Comparison of ENCODE assay signal across 1 cellular context in genomic region chr11:112401036-112401769, GRCh38.
TF ChIP-seq lines count a peak whose summit lies in the region.

No MANE protein-coding gene starts in this region.

TF ChIP-seq in GM23338, 12 proteins besides CTCF, POLR2A, EP300 and RAD21 (continued from another document):
- TF ChIP-seq EZH2 (IDR thresholded peaks at IDR 0.05; ENCODE audit: low read depth, unreplicated experiment): no peak
- no peak for TF ChIP-seq EZH2phosphoT487 (IDR thresholded peaks at IDR 0.05; ENCODE audit: unreplicated experiment)
- TF ChIP-seq ZNF331 (CRISPR knock-in tag; IDR thresholded peaks at IDR 0.05; ENCODE audit: low read depth): no peak
- no peak for TF ChIP-seq NANOG (IDR thresholded peaks at IDR 0.05; ENCODE audit: borderline replicate concordance)
- TF ChIP-seq JUNB (IDR thresholded peaks at IDR 0.05; ENCODE audit: unreplicated experiment): no peak
- no peak for TF ChIP-seq REST (IDR thresholded peaks at IDR 0.05; ENCODE audit: unreplicated experiment)
- TF ChIP-seq STAT1 (IDR thresholded peaks at IDR 0.05; ENCODE audit: unreplicated experiment): no peak
- TF ChIP-seq, protein P1, sequence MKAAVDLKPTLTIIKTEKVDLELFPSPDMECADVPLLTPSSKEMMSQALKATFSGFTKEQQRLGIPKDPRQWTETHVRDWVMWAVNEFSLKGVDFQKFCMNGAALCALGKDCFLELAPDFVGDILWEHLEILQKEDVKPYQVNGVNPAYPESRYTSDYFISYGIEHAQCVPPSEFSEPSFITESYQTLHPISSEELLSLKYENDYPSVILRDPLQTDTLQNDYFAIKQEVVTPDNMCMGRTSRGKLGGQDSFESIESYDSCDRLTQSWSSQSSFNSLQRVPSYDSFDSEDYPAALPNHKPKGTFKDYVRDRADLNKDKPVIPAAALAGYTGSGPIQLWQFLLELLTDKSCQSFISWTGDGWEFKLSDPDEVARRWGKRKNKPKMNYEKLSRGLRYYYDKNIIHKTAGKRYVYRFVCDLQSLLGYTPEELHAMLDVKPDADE (IDR thresholded peaks at IDR 0.05): no peak
- TF ChIP-seq POLR2AphosphoS5 (IDR thresholded peaks at IDR 0.05; ENCODE audit: low read depth): no peak
- no peak for TF ChIP-seq CREB1 (CRISPR knock-in tag; IDR thresholded peaks at IDR 0.05; ENCODE audit: low read depth)
TF ChIP-seq in GM23338: peak in this region for 0.
